In genomic region chr2:114729025-114729424, GRCh38 we compare ENCODE assay signal across 2 cellular contexts.
TF ChIP-seq lines count a peak whose summit lies in the region.

No MANE protein-coding gene starts in this region.

TF ChIP-seq in SK-N-SH, 30 proteins besides CTCF, POLR2A, EP300 and RAD21 (continued from another document):
- no peak for TF ChIP-seq POLR2AphosphoS5 (IDR thresholded peaks at IDR 0.05; ENCODE audit: low read depth, low read length)
- TF ChIP-seq, protein P1, sequence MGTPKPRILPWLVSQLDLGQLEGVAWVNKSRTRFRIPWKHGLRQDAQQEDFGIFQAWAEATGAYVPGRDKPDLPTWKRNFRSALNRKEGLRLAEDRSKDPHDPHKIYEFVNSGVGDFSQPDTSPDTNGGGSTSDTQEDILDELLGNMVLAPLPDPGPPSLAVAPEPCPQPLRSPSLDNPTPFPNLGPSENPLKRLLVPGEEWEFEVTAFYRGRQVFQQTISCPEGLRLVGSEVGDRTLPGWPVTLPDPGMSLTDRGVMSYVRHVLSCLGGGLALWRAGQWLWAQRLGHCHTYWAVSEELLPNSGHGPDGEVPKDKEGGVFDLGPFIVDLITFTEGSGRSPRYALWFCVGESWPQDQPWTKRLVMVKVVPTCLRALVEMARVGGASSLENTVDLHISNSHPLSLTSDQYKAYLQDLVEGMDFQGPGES (IDR thresholded peaks at IDR 0.05; ENCODE audit: low read depth, low read length): no peak
- TF ChIP-seq FOSL2 (IDR thresholded peaks at IDR 0.05; ENCODE audit: borderline replicate concordance, low read depth): no peak
- no peak for TF ChIP-seq NFIC (IDR thresholded peaks at IDR 0.05; ENCODE audit: borderline replicate concordance)
- TF ChIP-seq CHD2 (IDR thresholded peaks at IDR 0.05; ENCODE audit: low read length, partially characterized antibody): no peak
- TF ChIP-seq GABPA (IDR thresholded peaks at IDR 0.05; ENCODE audit: low read depth): no peak
- TF ChIP-seq RXRA (IDR thresholded peaks at IDR 0.05; ENCODE audit: borderline replicate concordance, low read depth): no peak
- TF ChIP-seq ELF1 (IDR thresholded peaks at IDR 0.05): no peak
- TF ChIP-seq NRF1 (IDR thresholded peaks at IDR 0.05; ENCODE audit: low read depth, low read length): no peak
- TF ChIP-seq FOXM1 (IDR thresholded peaks at IDR 0.05; ENCODE audit: low read depth): no peak
TF ChIP-seq in SK-N-SH: peak in this region for 0.

TF ChIP-seq in SK-N-SH treated with all-trans-retinoic acid at 6 μM for 48 hours, 23 proteins besides CTCF, POLR2A, EP300 and RAD21 (continued from another document):
- TF ChIP-seq, protein P2, sequence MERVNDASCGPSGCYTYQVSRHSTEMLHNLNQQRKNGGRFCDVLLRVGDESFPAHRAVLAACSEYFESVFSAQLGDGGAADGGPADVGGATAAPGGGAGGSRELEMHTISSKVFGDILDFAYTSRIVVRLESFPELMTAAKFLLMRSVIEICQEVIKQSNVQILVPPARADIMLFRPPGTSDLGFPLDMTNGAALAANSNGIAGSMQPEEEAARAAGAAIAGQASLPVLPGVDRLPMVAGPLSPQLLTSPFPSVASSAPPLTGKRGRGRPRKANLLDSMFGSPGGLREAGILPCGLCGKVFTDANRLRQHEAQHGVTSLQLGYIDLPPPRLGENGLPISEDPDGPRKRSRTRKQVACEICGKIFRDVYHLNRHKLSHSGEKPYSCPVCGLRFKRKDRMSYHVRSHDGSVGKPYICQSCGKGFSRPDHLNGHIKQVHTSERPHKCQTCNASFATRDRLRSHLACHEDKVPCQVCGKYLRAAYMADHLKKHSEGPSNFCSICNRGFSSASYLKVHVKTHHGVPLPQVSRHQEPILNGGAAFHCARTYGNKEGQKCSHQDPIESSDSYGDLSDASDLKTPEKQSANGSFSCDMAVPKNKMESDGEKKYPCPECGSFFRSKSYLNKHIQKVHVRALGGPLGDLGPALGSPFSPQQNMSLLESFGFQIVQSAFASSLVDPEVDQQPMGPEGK (CRISPR knock-in tag; IDR thresholded peaks at IDR 0.05; ENCODE audit: borderline replicate concordance): no peak
- TF ChIP-seq BACH2 (CRISPR knock-in tag; IDR thresholded peaks at IDR 0.05; ENCODE audit: borderline replicate concordance): no peak
- no peak for TF ChIP-seq RARB (CRISPR knock-in tag; IDR thresholded peaks at IDR 0.05)
- TF ChIP-seq CSRNP3 (CRISPR knock-in tag; IDR thresholded peaks at IDR 0.05): no peak
- TF ChIP-seq ZFP3 (CRISPR knock-in tag; IDR thresholded peaks at IDR 0.05): no peak
- TF ChIP-seq ZFP30 (CRISPR knock-in tag; IDR thresholded peaks at IDR 0.05): no peak
- TF ChIP-seq CREB5 (CRISPR knock-in tag; IDR thresholded peaks at IDR 0.05; ENCODE audit: low read depth): no peak
- no peak for TF ChIP-seq ESRRG (CRISPR knock-in tag; IDR thresholded peaks at IDR 0.05)
- TF ChIP-seq PPARA (CRISPR knock-in tag; IDR thresholded peaks at IDR 0.05; ENCODE audit: borderline replicate concordance): no peak
- no peak for TF ChIP-seq ZNF565 (CRISPR knock-in tag; conservative IDR thresholded peaks at IDR 0.05; ENCODE audit: low read depth)
- no peak for TF ChIP-seq GLIS3 (CRISPR knock-in tag; IDR thresholded peaks at IDR 0.05)
- no peak for TF ChIP-seq OSR1 (CRISPR knock-in tag; IDR thresholded peaks at IDR 0.05)
- TF ChIP-seq ISL1 (CRISPR knock-in tag; IDR thresholded peaks at IDR 0.05): no peak
